ENCODE assay signal across 9 cellular contexts in the genomic region with DNA sequence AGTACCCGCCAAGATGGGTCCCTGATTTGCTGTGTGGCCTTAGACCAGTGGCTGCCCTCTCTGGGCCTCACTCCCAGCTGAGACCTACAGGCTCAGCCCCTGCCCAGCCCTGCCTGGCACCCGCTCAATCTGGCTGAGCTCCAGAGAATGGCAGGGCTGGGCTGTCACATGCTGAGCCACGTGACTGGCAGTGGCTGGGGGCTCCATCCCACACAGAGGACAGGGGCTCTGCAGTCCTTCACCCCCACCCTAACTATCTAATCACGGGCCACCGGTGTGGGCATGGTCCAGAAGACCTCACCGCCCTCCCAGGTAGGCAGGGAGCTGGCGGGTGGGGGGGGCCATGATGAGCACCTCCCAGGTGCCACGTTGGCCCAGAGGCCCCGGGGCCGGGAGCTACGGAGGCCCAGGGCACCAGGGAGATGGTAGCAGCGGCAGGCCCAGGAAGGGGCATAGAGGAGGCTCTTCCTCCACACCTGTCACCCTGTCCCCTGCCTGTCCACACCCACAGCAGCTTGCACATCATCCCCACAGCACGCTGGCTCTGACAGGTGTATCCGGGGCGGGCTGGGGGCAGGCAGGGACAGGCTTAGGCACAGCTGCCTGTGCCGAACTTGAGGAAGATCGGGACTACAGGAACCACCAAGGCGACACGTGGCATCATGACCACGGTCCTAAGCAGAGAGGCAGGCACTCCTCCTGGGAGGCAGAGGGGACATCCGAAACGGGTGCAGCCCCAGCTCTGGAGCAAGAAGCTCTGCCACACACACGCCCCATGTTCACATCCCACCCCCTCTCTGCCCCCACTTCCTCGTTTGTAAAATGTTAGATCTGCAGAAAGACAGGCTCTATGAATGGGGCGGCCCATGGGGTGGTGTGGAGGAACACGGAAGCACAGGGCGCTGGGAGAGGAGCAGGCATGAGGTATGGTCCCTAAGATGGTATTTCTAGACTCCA. TPM values are rescaled to one million over a fixed set of nuclear protein-coding genes. Genes with fewer than 3 reads are reported as not detected.
A peak's percentile ranks its signal among the peaks of the same experiment; 100 is the strongest.
DNase-seq lines count a peak whose midpoint lies in the region; ATAC-seq and TF ChIP-seq lines count a peak whose summit lies in the region.
"Had no signal": no experiment of that assay in that cellular context is flagged by ENCODE, and none has a peak within 500 bp of the region (broad histone marks: within the 10 kb centered on the region; RNA-seq: fewer than 3 reads in every experiment).

No MANE protein-coding gene starts in this region.

- peaks cover 2% of the 10 kb centered on the region for H3K9me3 Mint-ChIP-seq in glutamatergic neuron (ENCODE audit: unreplicated experiment)
- H3K9me3 Mint-ChIP-seq in activated CD4-positive, alpha-beta memory T cell treated with anti-CD3 and anti-CD28 coated beads for 36 hours, result no peaks in the 10 kb centered on the region

- CTCF ChIA-PET in activated CD4-positive, alpha-beta memory T cell treated with anti-CD3 and anti-CD28 coated beads for 36 hours (lab: Charles Lee), result interaction anchor here (0.9 kb wide), 1 partner anchor 198 kb away, joined by 3 read pairs; no protein-coding TSS in a partner anchor

- H3K4me1 Mint-ChIP-seq in glutamatergic neuron (ENCODE audit: low read depth, unreplicated experiment), result peaks cover 6% of the 10 kb centered on the region
- peaks cover 6% of the 10 kb centered on the region for H3K4me1 Mint-ChIP-seq in activated CD4-positive, alpha-beta memory T cell treated with anti-CD3 and anti-CD28 coated beads for 36 hours (ENCODE audit: low read depth)

- ATAC-seq in GM19452 (IDR thresholded peaks at IDR 0.05; ENCODE audit: unreplicated experiment), result no peak

- H3K27ac ChIP-seq in OCI-LY3 (ENCODE audit: low read length), result peak overlapping the region; percentile 4; the same call in 1 of the 2 replicates
- H3K27ac ChIP-seq in subcutaneous abdominal adipose tissue (ENCODE audit: low read depth, low read length), result peak overlapping the region; percentile 86

- H3K27me3 ChIP-seq in OCI-LY3 (ENCODE audit: low read depth, low read length) (no peaks in the 10 kb centered on the region), subcutaneous abdominal adipose tissue (ENCODE audit: control insufficient read depth in 5 of 5, insufficient read depth in 4 of 5, low read length in 5 of 5) (no peaks in the 10 kb centered on the region)

- no peak overlapping the region for H3K4me3 Mint-ChIP-seq in glutamatergic neuron (ENCODE audit: unreplicated experiment)
- no peak overlapping the region for H3K4me3 Mint-ChIP-seq in activated CD4-positive, alpha-beta memory T cell treated with anti-CD3 and anti-CD28 coated beads for 36 hours

- DNase-seq in NCI-H1417 (lab: John Stamatoyannopoulos, UW) (peak in 2 of 3 experiments; percentile 74 to 77), NCI-H1417 treated with DMSO at 0.1 percent for 48 hours (lab: John Stamatoyannopoulos, UW) (no peak), glutamatergic neuron (no peak), activated gamma-delta T cell (lab: John Stamatoyannopoulos, UW) (no peak)
- no peak for DNase-seq in activated CD4-positive, alpha-beta memory T cell treated with anti-CD3 and anti-CD28 coated beads for 36 hours
- DNase-seq: retina had no signal

- intact Hi-C loops in activated CD4-positive, alpha-beta memory T cell treated with anti-CD3 and anti-CD28 coated beads for 36 hours (cut with micrococcal nuclease), result no loop called here

- no peaks in the 10 kb centered on the region for H4K20me1 ChIP-seq in OCI-LY3 (ENCODE audit: insufficient read depth, low read length)

- H3K27me3 Mint-ChIP-seq in glutamatergic neuron (ENCODE audit: unreplicated experiment), result peaks cover 12% of the 10 kb centered on the region
- peaks cover 1% of the 10 kb centered on the region for H3K27me3 Mint-ChIP-seq in activated CD4-positive, alpha-beta memory T cell treated with anti-CD3 and anti-CD28 coated beads for 36 hours

- H3K9ac ChIP-seq in OCI-LY3 (ENCODE audit: low read length) (peak overlapping the region; percentile 26; the same call in 1 of the 2 replicates), subcutaneous abdominal adipose tissue (ENCODE audit: low read length in 5 of 5) (peak overlapping the region in 1 of 5 donors; percentile 14)

- H3K36me3 ChIP-seq in OCI-LY3 (replicated peaks; ENCODE audit: low read depth, low read length) (no peaks in the 10 kb centered on the region), subcutaneous abdominal adipose tissue (ENCODE audit: control insufficient read depth in 5 of 5, insufficient read depth in 5 of 5, low read length in 5 of 5) (no peaks in the 10 kb centered on the region)

- H3K9me3 ChIP-seq in OCI-LY3 (ENCODE audit: insufficient read depth, low read length) (no peaks in the 10 kb centered on the region), subcutaneous abdominal adipose tissue (ENCODE audit: control insufficient read depth in 5 of 5, low read length in 5 of 5) (no peaks in the 10 kb centered on the region)

- H3K4me2 ChIP-seq in OCI-LY3 (ENCODE audit: low read length), result peak overlapping the region; percentile 70

- peak overlapping the region; percentile 86; the same call in 1 of the 2 replicates for H2AFZ ChIP-seq in OCI-LY3 (ENCODE audit: low read depth, low read length)

- TF ChIP-seq CTCF in OCI-LY3 (IDR thresholded peaks at IDR 0.05; ENCODE audit: low read depth, low read length), result no peak
- TF ChIP-seq CTCF in glutamatergic neuron (IDR thresholded peaks at IDR 0.05; ENCODE audit: partially characterized antibody, unreplicated experiment), result no peak

- POLR2A ChIA-PET in activated CD4-positive, alpha-beta memory T cell treated with anti-CD3 and anti-CD28 coated beads for 36 hours (lab: Charles Lee), result no interaction called here

- H3K79me2 ChIP-seq in OCI-LY3 (ENCODE audit: low read length), result peaks cover 8% of the 10 kb centered on the region; the same call in 1 of the 2 replicates

- no peaks in the 10 kb centered on the region for H3K36me3 Mint-ChIP-seq in glutamatergic neuron (ENCODE audit: unreplicated experiment)
- H3K36me3 Mint-ChIP-seq in activated CD4-positive, alpha-beta memory T cell treated with anti-CD3 and anti-CD28 coated beads for 36 hours, result no peaks in the 10 kb centered on the region

- H3K4me1 ChIP-seq in OCI-LY3 (ENCODE audit: low read length), result peaks cover 47% of the 10 kb centered on the region
- H3K4me1 ChIP-seq in subcutaneous abdominal adipose tissue (ENCODE audit: control insufficient read depth in 5 of 5, insufficient read depth in 5 of 5, low read length in 5 of 5), result peaks cover 3 to 73% (median 60%) of the 10 kb centered on the region in 5 donors

- H3K4me3 ChIP-seq in OCI-LY3 (ENCODE audit: low read length), result peak overlapping the region; percentile 63
- peak overlapping the region in 1 of 5 donors; percentile 29 for H3K4me3 ChIP-seq in subcutaneous abdominal adipose tissue (ENCODE audit: low read depth in 1 of 5, low read length in 5 of 5)

- peak overlapping the region; percentile 43 for H3K27ac Mint-ChIP-seq in glutamatergic neuron (ENCODE audit: unreplicated experiment)
- H3K27ac Mint-ChIP-seq in activated CD4-positive, alpha-beta memory T cell treated with anti-CD3 and anti-CD28 coated beads for 36 hours, result no peak overlapping the region

RNA-seq across cellular contexts. Expression of a gene that starts 1.5 kb away (rescaled TPM):
- total RNA-seq in glutamatergic neuron (ENCODE audit: unreplicated experiment), result 0.22 TPM
- not detected for total RNA-seq in activated CD4-positive, alpha-beta memory T cell treated with anti-CD3 and anti-CD28 coated beads for 36 hours

RNA-seq across cellular contexts. Expression of a gene that starts 4.8 kb away (rescaled TPM):
- total RNA-seq in glutamatergic neuron (ENCODE audit: unreplicated experiment), result 0.86 TPM
- total RNA-seq in activated CD4-positive, alpha-beta memory T cell treated with anti-CD3 and anti-CD28 coated beads for 36 hours, result 10 to 100 TPM; 20.0 to 21.5 TPM

RNA-seq across cellular contexts. Expression of a gene that starts 21.8 kb away (rescaled TPM):
- 136 TPM for total RNA-seq in glutamatergic neuron (ENCODE audit: unreplicated experiment)
- 100 to 1,000 TPM; 134 to 140 TPM for total RNA-seq in activated CD4-positive, alpha-beta memory T cell treated with anti-CD3 and anti-CD28 coated beads for 36 hours

RNA-seq across cellular contexts. Expression of a gene that starts 30.2 kb away (rescaled TPM):
- total RNA-seq in glutamatergic neuron (ENCODE audit: unreplicated experiment), result 47.2 TPM
- 100 to 1,000 TPM; 167 to 175 TPM for total RNA-seq in activated CD4-positive, alpha-beta memory T cell treated with anti-CD3 and anti-CD28 coated beads for 36 hours

Comparison
In these comparisons a context has a peak if more than half of its experiments do, and no peak if none do; other contexts are left out.
1. DNase-seq: peak in NCI-H1417 (2 of 3); none in NCI-H1417 treated with DMSO at 0.1 percent for 48 hours (single experiment), glutamatergic neuron (single experiment), activated gamma-delta T cell (single experiment) and activated CD4-positive, alpha-beta memory T cell treated with anti-CD3 and anti-CD28 coated beads for 36 hours (single experiment).
2. RNA of a gene that starts 4.8 kb away (total RNA-seq): 20.0 to 21.5 TPM in activated CD4-positive, alpha-beta memory T cell treated with anti-CD3 and anti-CD28 coated beads for 36 hours; 0.86 TPM in glutamatergic neuron (single experiment); every median in the first group is over 10 times any median in the second.